24 cellular contexts compared by ENCODE assay signal in genomic region chr16:76222087-76222486, GRCh38. TPM values are rescaled to one million over a fixed set of nuclear protein-coding genes. Genes with fewer than 3 reads are reported as not detected.
"Had no signal": no experiment of that assay in that cellular context is flagged by ENCODE, and none has a peak within 500 bp of the region (broad histone marks: within the 10 kb centered on the region; RNA-seq: fewer than 3 reads in every experiment).

No MANE protein-coding gene starts in this region.

- H3K4me1 ChIP-seq: left ventricle myocardium inferior, stomach, vagina had no signal

- H3K9me3 Mint-ChIP-seq: activated CD4-positive, alpha-beta T cell treated with anti-CD3 and anti-CD28 coated beads, Interleukin-2, amount 10 ng/mL, durations not matched to agents 24 days and 14 days; activated CD8-positive, alpha-beta T cell treated with anti-CD3 and anti-CD28 coated beads for 36 hours; activated T-cell treated with anti-CD3 and anti-CD28 coated beads, Interleukin-2, amount 50 U/mL, for 24 hours; activated T-helper 2 cell treated with anti-CD3 and anti-CD28 coated beads, Interferon-gamma antibody, Interleukin-2, Interleukin-4, amounts not matched to agents 10 μg/mL and 5 μg/mL and 100 μg/mL, durations not matched to agents 14 hours and 24 hours and 36 hours; brain; memory B cell had no signal

- H3K4me3 ChIP-seq: dorsolateral prefrontal cortex, left ventricle myocardium inferior, pancreas, smooth muscle cell, stomach, vagina had no signal

- H3K9me3 ChIP-seq: left ventricle myocardium inferior, pancreas, stomach, vagina had no signal

- DNase-seq: activated CD4-positive, alpha-beta T cell treated with anti-CD3 and anti-CD28 coated beads, Interleukin-2, amount 10 ng/mL, durations not matched to agents 24 days and 14 days; activated CD4-positive, CD25-positive, alpha-beta regulatory T cell; activated CD8-positive, alpha-beta T cell treated with anti-CD3 and anti-CD28 coated beads for 36 hours; activated naive CD4-positive, alpha-beta T cell treated with Interleukin-2 at 50 U/mL for 16 hours; activated T-cell treated with anti-CD3 and anti-CD28 coated beads, Interleukin-2, amount 50 U/mL, for 24 hours; anterior cingulate cortex; central memory CD4-positive, alpha-beta T cell; dorsolateral prefrontal cortex; head of caudate nucleus; kidney; left ventricle myocardium inferior; naive thymus-derived CD8-positive, alpha-beta T cell; pancreas; stimulated activated CD4-positive, alpha-beta T cell treated with anti-CD3 and anti-CD28 coated beads, Interleukin-4, amount 100 ng/mL, for 24 hours; stomach; T1000; trophoblast cell had no signal

- H3K4me2 ChIP-seq: smooth muscle cell had no signal

- H3K27ac Mint-ChIP-seq: activated CD4-positive, alpha-beta T cell treated with anti-CD3 and anti-CD28 coated beads, Interleukin-2, amount 10 ng/mL, durations not matched to agents 24 days and 14 days; activated CD8-positive, alpha-beta T cell treated with anti-CD3 and anti-CD28 coated beads for 36 hours; activated T-cell treated with anti-CD3 and anti-CD28 coated beads, Interleukin-2, amount 50 U/mL, for 24 hours; activated T-helper 2 cell treated with anti-CD3 and anti-CD28 coated beads, Interferon-gamma antibody, Interleukin-2, Interleukin-4, amounts not matched to agents 10 μg/mL and 5 μg/mL and 100 μg/mL, durations not matched to agents 14 hours and 24 hours and 36 hours; brain; memory B cell; naive thymus-derived CD8-positive, alpha-beta T cell; stimulated activated effector memory CD8-positive, alpha-beta T cell treated with anti-CD3 and anti-CD28 coated beads, Interleukin-12 subunit alpha, Interleukin-12 subunit beta, amount 100 ng/mL, for 72 hours had no signal

- H3K27me3 Mint-ChIP-seq: activated CD4-positive, alpha-beta T cell treated with anti-CD3 and anti-CD28 coated beads, Interleukin-2, amount 10 ng/mL, durations not matched to agents 24 days and 14 days; activated CD8-positive, alpha-beta T cell treated with anti-CD3 and anti-CD28 coated beads for 36 hours; activated T-cell treated with anti-CD3 and anti-CD28 coated beads, Interleukin-2, amount 50 U/mL, for 24 hours; brain; memory B cell had no signal

- H3K4me1 Mint-ChIP-seq: activated CD4-positive, alpha-beta T cell treated with anti-CD3 and anti-CD28 coated beads, Interleukin-2, amount 10 ng/mL, durations not matched to agents 24 days and 14 days; brain; memory B cell; naive thymus-derived CD8-positive, alpha-beta T cell; stimulated activated effector memory CD8-positive, alpha-beta T cell treated with anti-CD3 and anti-CD28 coated beads, Interleukin-12 subunit alpha, Interleukin-12 subunit beta, amount 100 ng/mL, for 72 hours had no signal

- H3K36me3 Mint-ChIP-seq: brain; memory B cell; naive thymus-derived CD8-positive, alpha-beta T cell; stimulated activated effector memory CD8-positive, alpha-beta T cell treated with anti-CD3 and anti-CD28 coated beads, Interleukin-12 subunit alpha, Interleukin-12 subunit beta, amount 100 ng/mL, for 72 hours had no signal

- H3K27me3 ChIP-seq: dorsolateral prefrontal cortex, pancreas, stomach, vagina had no signal

- H3K4me3 Mint-ChIP-seq: activated CD4-positive, alpha-beta T cell treated with anti-CD3 and anti-CD28 coated beads, Interleukin-2, amount 10 ng/mL, durations not matched to agents 24 days and 14 days; activated CD8-positive, alpha-beta T cell treated with anti-CD3 and anti-CD28 coated beads for 36 hours; activated T-cell treated with anti-CD3 and anti-CD28 coated beads, Interleukin-2, amount 50 U/mL, for 24 hours; brain; memory B cell; naive thymus-derived CD8-positive, alpha-beta T cell; stimulated activated effector memory CD8-positive, alpha-beta T cell treated with anti-CD3 and anti-CD28 coated beads, Interleukin-12 subunit alpha, Interleukin-12 subunit beta, amount 100 ng/mL, for 72 hours had no signal

- H3K27ac ChIP-seq: dorsolateral prefrontal cortex, epithelial cell of prostate, left ventricle myocardium inferior, pancreas, stomach, vagina had no signal

- H3K36me3 ChIP-seq: left ventricle myocardium inferior, pancreas, stomach, vagina had no signal

RNA-seq across cellular contexts. Expression of gene CNTNAP4, which starts 55.1 kb away (rescaled TPM):
- total RNA-seq: activated CD4-positive, alpha-beta T cell treated with anti-CD3 and anti-CD28 coated beads, Interleukin-2, amount 10 ng/mL, durations not matched to agents 24 days and 14 days; activated CD8-positive, alpha-beta T cell treated with anti-CD3 and anti-CD28 coated beads for 36 hours; activated T-helper 2 cell treated with anti-CD3 and anti-CD28 coated beads, Interferon-gamma antibody, Interleukin-2, Interleukin-4, amounts not matched to agents 10 μg/mL and 5 μg/mL and 100 μg/mL, durations not matched to agents 14 hours and 24 hours and 36 hours; kidney; left ventricle myocardium inferior; naive thymus-derived CD8-positive, alpha-beta T cell; pancreas had no signal
- polyA plus RNA-seq: naive thymus-derived CD8-positive, alpha-beta T cell; pancreas; stomach had no signal
